Comparison of ENCODE assay signal across 7 cellular contexts in genomic region chr9:749712-750111, GRCh38.
DNase-seq lines count a peak whose midpoint lies in the region; ATAC-seq and TF ChIP-seq lines count a peak whose summit lies in the region.

No MANE protein-coding gene starts in this region.

- H3K9me3 ChIP-seq in gastrocnemius medialis (no peaks in the 10 kb centered on the region), aorta (ENCODE audit: control insufficient read depth, low read length) (no peaks in the 10 kb centered on the region)

- H3K9me3 Mint-ChIP-seq in activated naive CD8-positive, alpha-beta T cell treated with anti-CD3 and anti-CD28 coated beads, Interleukin-2, amount 50 U/mL, for 24 hours, result no peaks in the 10 kb centered on the region

- H3K36me3 Mint-ChIP-seq in activated naive CD8-positive, alpha-beta T cell treated with anti-CD3 and anti-CD28 coated beads, Interleukin-2, amount 50 U/mL, for 24 hours (ENCODE audit: low read depth), result no peaks in the 10 kb centered on the region

- H3K4me3 ChIP-seq in gastrocnemius medialis (no peak overlapping the region), aorta (ENCODE audit: low read length in 2 of 2) (no peak overlapping the region)

- H3K4me1 Mint-ChIP-seq in activated naive CD8-positive, alpha-beta T cell treated with anti-CD3 and anti-CD28 coated beads, Interleukin-2, amount 50 U/mL, for 24 hours, result peaks cover 45% of the 10 kb centered on the region

- TF ChIP-seq POLR2A in gastrocnemius medialis (IDR thresholded peaks at IDR 0.05), result no peak

- peak overlapping the region; percentile 1 for H3K4me3 Mint-ChIP-seq in activated naive CD8-positive, alpha-beta T cell treated with anti-CD3 and anti-CD28 coated beads, Interleukin-2, amount 50 U/mL, for 24 hours

- no peaks in the 10 kb centered on the region for H3K36me3 ChIP-seq in gastrocnemius medialis
- H3K36me3 ChIP-seq in aorta (ENCODE audit: control insufficient read depth in 1 of 2, insufficient read depth in 2 of 2, low read length in 1 of 2), result no peaks in the 10 kb centered on the region

- peak; percentile 55 for ATAC-seq in activated naive CD8-positive, alpha-beta T cell treated with anti-CD3 and anti-CD28 coated beads, Interleukin-2, amount 50 U/mL, for 24 hours
- ATAC-seq in gastrocnemius medialis (no peak), aorta (ENCODE audit: low FRiP score) (no peak), GM18858 (IDR thresholded peaks at IDR 0.05; ENCODE audit: unreplicated experiment) (no peak), GM19463 (IDR thresholded peaks at IDR 0.05; ENCODE audit: unreplicated experiment) (no peak)

- H3K27ac Mint-ChIP-seq in activated naive CD8-positive, alpha-beta T cell treated with anti-CD3 and anti-CD28 coated beads, Interleukin-2, amount 50 U/mL, for 24 hours, result no peak overlapping the region

- DNase-seq in EL (peak; percentile 40), Kasumi-1 (lab: John Stamatoyannopoulos, UW) (peak; percentile 1 to 7), gastrocnemius medialis (no peak), aorta (no peak)
- DNase-seq in activated naive CD8-positive, alpha-beta T cell treated with anti-CD3 and anti-CD28 coated beads, Interleukin-2, amount 50 U/mL, for 24 hours, result peak; percentile 40

- in situ Hi-C loops in gastrocnemius medialis (cut with MboI; ENCODE audit: low sequenced_read_pairs in 4 of 4), result no loop called here

- WGBS in aorta, 2 donors, result 27 to 35% methylated on average over 5 of the region's 5 CpGs

- H3K27me3 ChIP-seq in gastrocnemius medialis (no peaks in the 10 kb centered on the region), aorta (ENCODE audit: control insufficient read depth in 1 of 2, insufficient read depth in 2 of 2, low read length in 1 of 2) (no peaks in the 10 kb centered on the region)

- H3K27me3 Mint-ChIP-seq in activated naive CD8-positive, alpha-beta T cell treated with anti-CD3 and anti-CD28 coated beads, Interleukin-2, amount 50 U/mL, for 24 hours, result no peaks in the 10 kb centered on the region

- no peak for TF ChIP-seq CTCF in gastrocnemius medialis (IDR thresholded peaks at IDR 0.05 in 4 of 5, conservative IDR thresholded peaks at IDR 0.05 in 1 of 5)

- H3K27ac ChIP-seq in gastrocnemius medialis (peak overlapping the region in 3 of 4 donors; percentile 74 to 81 (median 80)), aorta (ENCODE audit: low read depth in 1 of 2, low read length in 2 of 2) (peak overlapping the region in 1 of 2 donors; percentile 42)

- intact Hi-C loops in gastrocnemius medialis (cut with DNase I; ENCODE audit: low total_unique reads), result no loop called here
- intact Hi-C loops in aorta (cut with DNase I), result loop anchor here in 1 of 2 donors (5.0 kb wide), 1 partner anchor 37 kb away; no protein-coding TSS in a partner anchor

- H3K4me1 ChIP-seq in gastrocnemius medialis, result peaks cover 41 to 48% of the 10 kb centered on the region in 2 donors
- H3K4me1 ChIP-seq in aorta (ENCODE audit: control insufficient read depth in 1 of 2, insufficient read depth in 2 of 2, low read length in 2 of 2), result peaks cover 5 to 9% of the 10 kb centered on the region in 2 donors

Comparison
In these comparisons a context has a peak if more than half of its experiments do, and no peak if none do; other contexts are left out.
1. DNase-seq: peak in EL (single experiment), Kasumi-1 (2 of 2) and activated naive CD8-positive, alpha-beta T cell treated with anti-CD3 and anti-CD28 coated beads, Interleukin-2, amount 50 U/mL, for 24 hours (single experiment); none in gastrocnemius medialis (0 of 2) and aorta (0 of 2).